In genomic region chr9:37033141-37033540, GRCh38 we compare ENCODE assay signal across 20 cellular contexts. TPM values are rescaled to one million over a fixed set of nuclear protein-coding genes. Genes with fewer than 3 reads are reported as not detected.
DNase-seq lines count a peak whose midpoint lies in the region; ATAC-seq, FAIRE-seq and TF ChIP-seq lines count a peak whose summit lies in the region.
"Had no signal": no experiment of that assay in that cellular context is flagged by ENCODE, and none has a peak within 500 bp of the region (broad histone marks: within the 10 kb centered on the region; RNA-seq: fewer than 3 reads in every experiment).

No MANE protein-coding gene starts in this region.

- H3K27me3 ChIP-seq in osteoblast (ENCODE audit: insufficient read depth, low read length): peaks cover 100% of the 10 kb centered on the region

- H3K4me3 Mint-ChIP-seq in activated CD4-positive, alpha-beta T cell treated with anti-CD3 and anti-CD28 coated beads, Interleukin-2, amount 10 ng/mL, durations not matched to agents 24 days and 14 days: peak overlapping the region; percentile 37
- H3K4me3 Mint-ChIP-seq in activated T-helper 17 cell treated with anti-CD3 and anti-CD28 coated beads, Interleukin-2, amount 50 U/mL, for 72 hours: peak overlapping the region; percentile 96

- peaks cover 6% of the 10 kb centered on the region for H3K36me3 Mint-ChIP-seq in activated CD4-positive, alpha-beta T cell treated with anti-CD3 and anti-CD28 coated beads, Interleukin-2, amount 10 ng/mL, durations not matched to agents 24 days and 14 days (ENCODE audit: low read depth)
- peaks cover 17% of the 10 kb centered on the region for H3K36me3 Mint-ChIP-seq in activated T-helper 17 cell treated with anti-CD3 and anti-CD28 coated beads, Interleukin-2, amount 50 U/mL, for 72 hours (ENCODE audit: low read depth)

- peaks cover 15% of the 10 kb centered on the region for H3K4me1 ChIP-seq in osteoblast (ENCODE audit: insufficient read depth, low read length)

- H3K27me3 Mint-ChIP-seq in activated CD4-positive, alpha-beta T cell treated with anti-CD3 and anti-CD28 coated beads, Interleukin-2, amount 10 ng/mL, durations not matched to agents 24 days and 14 days: peaks cover 89% of the 10 kb centered on the region
- peaks cover 69% of the 10 kb centered on the region for H3K27me3 Mint-ChIP-seq in activated T-helper 17 cell treated with anti-CD3 and anti-CD28 coated beads, Interleukin-2, amount 50 U/mL, for 72 hours

- no peak overlapping the region for H3K4me3 ChIP-seq in osteoblast (ENCODE audit: insufficient read depth, low read length)
- H3K4me3 ChIP-seq: breast epithelium, esophagus squamous epithelium, upper lobe of right lung had no signal

- no peaks in the 10 kb centered on the region for H3K36me3 ChIP-seq in osteoblast (ENCODE audit: insufficient read depth, low read length)
- H3K36me3 ChIP-seq: breast epithelium, esophagus squamous epithelium, upper lobe of right lung had no signal

- no peak overlapping the region for H3K27ac Mint-ChIP-seq in activated CD4-positive, alpha-beta T cell treated with anti-CD3 and anti-CD28 coated beads, Interleukin-2, amount 10 ng/mL, durations not matched to agents 24 days and 14 days
- no peak overlapping the region for H3K27ac Mint-ChIP-seq in activated T-helper 17 cell treated with anti-CD3 and anti-CD28 coated beads, Interleukin-2, amount 50 U/mL, for 72 hours

- no peaks in the 10 kb centered on the region for H3K9me3 ChIP-seq in osteoblast (ENCODE audit: low read depth, low read length)
- H3K9me3 ChIP-seq: Caco-2, upper lobe of right lung had no signal

- H3K79me2 ChIP-seq in osteoblast (ENCODE audit: insufficient read depth, low read length): no peaks in the 10 kb centered on the region

- H2AFZ ChIP-seq in osteoblast (ENCODE audit: low read length): no peak overlapping the region

- DNase-seq in activated CD4-positive, alpha-beta T cell treated with anti-CD3 and anti-CD28 coated beads, Interleukin-2, amount 10 ng/mL, durations not matched to agents 24 days and 14 days: no peak
- no peak for DNase-seq in activated CD4-positive, alpha-beta T cell treated with anti-CD3 and anti-CD28 coated beads, Interleukin-2, amount 50 U/mL, for 1 hour
- DNase-seq in GM12892 (ENCODE audit: insufficient read length) (no peak), osteoblast (ENCODE audit: insufficient read length, low spot score, missing footprints) (peak; percentile 62), hypothalamus (lab: John Stamatoyannopoulos, UW) (no peak), nucleus accumbens (lab: John Stamatoyannopoulos, UW) (no peak)
- DNase-seq: Caco-2; esophagus squamous epithelium; IMR-90; NCI-H187 treated with DMSO at 0.1 percent for 48 hours; NCI-H446 treated with DMSO at 0.1 percent for 48 hours; stimulated activated naive CD4-positive, alpha-beta T cell treated with Interleukin-2 at 50 U/mL for 16 hours; upper lobe of right lung had no signal

- intact Hi-C loops in activated CD4-positive, alpha-beta T cell treated with anti-CD3 and anti-CD28 coated beads, Interleukin-2, amount 10 ng/mL, durations not matched to agents 24 days and 14 days (cut with micrococcal nuclease): loop anchor here (10.0 kb wide), 1 partner anchor 272 kb away; no protein-coding TSS in a partner anchor

- H4K20me1 ChIP-seq in osteoblast (ENCODE audit: insufficient read depth, low read length): peaks cover 8% of the 10 kb centered on the region

- no peak for ATAC-seq in activated T-helper 17 cell treated with anti-CD3 and anti-CD28 coated beads, Interleukin-2, amount 50 U/mL, for 72 hours (replicated peaks)
- ATAC-seq in HG02588 (IDR thresholded peaks at IDR 0.05; ENCODE audit: unreplicated experiment): no peak
- ATAC-seq: activated CD4-positive, CD25-positive, alpha-beta regulatory T cell treated with anti-CD3 and anti-CD28 coated beads, Interleukin-2, amount 50 U/mL, for 24 hours; upper lobe of right lung had no signal

- peak; percentile 5; the same call in 1 of the 2 replicates for TF ChIP-seq POLR2A in GM12892 (IDR thresholded peaks at IDR 0.05; ENCODE audit: low read depth, low read length)

- no peak for TF ChIP-seq CTCF in osteoblast (IDR thresholded peaks at IDR 0.05; ENCODE audit: extremely low read depth, low read depth, low read length)

- H3K9me3 Mint-ChIP-seq in activated CD4-positive, alpha-beta T cell treated with anti-CD3 and anti-CD28 coated beads, Interleukin-2, amount 10 ng/mL, durations not matched to agents 24 days and 14 days: peaks cover 4% of the 10 kb centered on the region
- H3K9me3 Mint-ChIP-seq in activated T-helper 17 cell treated with anti-CD3 and anti-CD28 coated beads, Interleukin-2, amount 50 U/mL, for 72 hours: no peaks in the 10 kb centered on the region

- H3K4me1 Mint-ChIP-seq in activated CD4-positive, alpha-beta T cell treated with anti-CD3 and anti-CD28 coated beads, Interleukin-2, amount 10 ng/mL, durations not matched to agents 24 days and 14 days: peaks cover 24% of the 10 kb centered on the region
- peaks cover 14% of the 10 kb centered on the region for H3K4me1 Mint-ChIP-seq in activated T-helper 17 cell treated with anti-CD3 and anti-CD28 coated beads, Interleukin-2, amount 50 U/mL, for 72 hours

- no peak overlapping the region for H3K4me2 ChIP-seq in osteoblast (ENCODE audit: insufficient read depth, low read length)

- FAIRE-seq in GM12892 (lab: Jason Lieb, UNC): peak; percentile 93

- H3K27ac ChIP-seq in osteoblast (ENCODE audit: low read depth, low read length): no peak overlapping the region
- H3K27ac ChIP-seq: breast epithelium, esophagus squamous epithelium, upper lobe of right lung had no signal

RNA-seq across cellular contexts. Expression of gene PAX5, which starts 0.9 kb away (rescaled TPM):
- 0.16 and 0.33 TPM in 2 replicates for total RNA-seq in activated CD4-positive, alpha-beta T cell treated with anti-CD3 and anti-CD28 coated beads, Interleukin-2, amount 10 ng/mL, durations not matched to agents 24 days and 14 days
- polyA plus RNA-seq in GM12892 (2012; ENCODE audit: missing spikeins): 33.5 TPM
- under 1 TPM; 0.30 to 0.66 TPM for total RNA-seq in activated T-helper 17 cell treated with anti-CD3 and anti-CD28 coated beads, Interleukin-2, amount 50 U/mL, for 72 hours
- under 0.01 TPM in 1 of 2 replicates, not detected in the other for total RNA-seq in osteoblast
- total RNA-seq: Caco-2, glomerular endothelial cell, IMR-90, myocyte, pulmonary artery endothelial cell had no signal
- polyA plus RNA-seq: IMR-90 had no signal
